Comparison of ENCODE assay signal across 1 cellular context in genomic region chrY:20559873-20560561, GRCh38.
TF ChIP-seq lines count a peak whose summit lies in the region.

No MANE protein-coding gene starts in this region.

TF ChIP-seq in GM23338, 12 proteins besides CTCF, POLR2A, EP300 and RAD21 (continued from another document):
- TF ChIP-seq, protein P1, sequence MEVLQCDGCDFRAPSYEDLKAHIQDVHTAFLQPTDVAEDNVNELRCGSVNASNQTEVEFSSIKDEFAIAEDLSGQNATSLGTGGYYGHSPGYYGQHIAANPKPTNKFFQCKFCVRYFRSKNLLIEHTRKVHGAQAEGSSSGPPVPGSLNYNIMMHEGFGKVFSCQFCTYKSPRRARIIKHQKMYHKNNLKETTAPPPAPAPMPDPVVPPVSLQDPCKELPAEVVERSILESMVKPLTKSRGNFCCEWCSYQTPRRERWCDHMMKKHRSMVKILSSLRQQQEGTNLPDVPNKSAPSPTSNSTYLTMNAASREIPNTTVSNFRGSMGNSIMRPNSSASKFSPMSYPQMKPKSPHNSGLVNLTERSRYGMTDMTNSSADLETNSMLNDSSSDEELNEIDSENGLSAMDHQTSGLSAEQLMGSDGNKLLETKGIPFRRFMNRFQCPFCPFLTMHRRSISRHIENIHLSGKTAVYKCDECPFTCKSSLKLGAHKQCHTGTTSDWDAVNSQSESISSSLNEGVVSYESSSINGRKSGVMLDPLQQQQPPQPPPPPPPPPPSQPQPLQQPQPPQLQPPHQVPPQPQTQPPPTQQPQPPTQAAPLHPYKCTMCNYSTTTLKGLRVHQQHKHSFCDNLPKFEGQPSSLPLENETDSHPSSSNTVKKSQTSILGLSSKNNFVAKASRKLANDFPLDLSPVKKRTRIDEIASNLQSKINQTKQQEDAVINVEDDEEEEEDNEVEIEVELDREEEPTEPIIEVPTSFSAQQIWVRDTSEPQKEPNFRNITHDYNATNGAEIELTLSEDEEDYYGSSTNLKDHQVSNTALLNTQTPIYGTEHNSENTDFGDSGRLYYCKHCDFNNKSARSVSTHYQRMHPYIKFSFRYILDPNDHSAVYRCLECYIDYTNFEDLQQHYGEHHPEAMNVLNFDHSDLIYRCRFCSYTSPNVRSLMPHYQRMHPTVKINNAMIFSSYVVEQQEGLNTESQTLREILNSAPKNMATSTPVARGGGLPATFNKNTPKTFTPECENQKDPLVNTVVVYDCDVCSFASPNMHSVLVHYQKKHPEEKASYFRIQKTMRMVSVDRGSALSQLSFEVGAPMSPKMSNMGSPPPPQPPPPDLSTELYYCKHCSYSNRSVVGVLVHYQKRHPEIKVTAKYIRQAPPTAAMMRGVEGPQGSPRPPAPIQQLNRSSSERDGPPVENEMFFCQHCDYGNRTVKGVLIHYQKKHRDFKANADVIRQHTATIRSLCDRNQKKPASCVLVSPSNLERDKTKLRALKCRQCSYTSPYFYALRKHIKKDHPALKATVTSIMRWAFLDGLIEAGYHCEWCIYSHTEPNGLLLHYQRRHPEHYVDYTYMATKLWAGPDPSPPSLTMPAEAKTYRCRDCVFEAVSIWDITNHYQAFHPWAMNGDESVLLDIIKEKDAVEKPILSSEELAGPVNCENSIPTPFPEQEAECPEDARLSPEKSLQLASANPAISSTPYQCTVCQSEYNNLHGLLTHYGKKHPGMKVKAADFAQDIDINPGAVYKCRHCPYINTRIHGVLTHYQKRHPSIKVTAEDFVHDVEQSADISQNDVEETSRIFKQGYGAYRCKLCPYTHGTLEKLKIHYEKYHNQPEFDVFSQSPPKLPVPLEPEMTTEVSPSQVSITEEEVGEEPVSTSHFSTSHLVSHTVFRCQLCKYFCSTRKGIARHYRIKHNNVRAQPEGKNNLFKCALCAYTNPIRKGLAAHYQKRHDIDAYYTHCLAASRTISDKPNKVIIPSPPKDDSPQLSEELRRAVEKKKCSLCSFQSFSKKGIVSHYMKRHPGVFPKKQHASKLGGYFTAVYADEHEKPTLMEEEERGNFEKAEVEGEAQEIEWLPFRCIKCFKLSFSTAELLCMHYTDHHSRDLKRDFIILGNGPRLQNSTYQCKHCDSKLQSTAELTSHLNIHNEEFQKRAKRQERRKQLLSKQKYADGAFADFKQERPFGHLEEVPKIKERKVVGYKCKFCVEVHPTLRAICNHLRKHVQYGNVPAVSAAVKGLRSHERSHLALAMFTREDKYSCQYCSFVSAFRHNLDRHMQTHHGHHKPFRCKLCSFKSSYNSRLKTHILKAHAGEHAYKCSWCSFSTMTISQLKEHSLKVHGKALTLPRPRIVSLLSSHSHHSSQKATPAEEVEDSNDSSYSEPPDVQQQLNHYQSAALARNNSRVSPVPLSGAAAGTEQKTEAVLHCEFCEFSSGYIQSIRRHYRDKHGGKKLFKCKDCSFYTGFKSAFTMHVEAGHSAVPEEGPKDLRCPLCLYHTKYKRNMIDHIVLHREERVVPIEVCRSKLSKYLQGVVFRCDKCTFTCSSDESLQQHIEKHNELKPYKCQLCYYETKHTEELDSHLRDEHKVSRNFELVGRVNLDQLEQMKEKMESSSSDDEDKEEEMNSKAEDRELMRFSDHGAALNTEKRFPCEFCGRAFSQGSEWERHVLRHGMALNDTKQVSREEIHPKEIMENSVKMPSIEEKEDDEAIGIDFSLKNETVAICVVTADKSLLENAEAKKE (CRISPR knock-in tag; IDR thresholded peaks at IDR 0.05): no peak
- no peak for TF ChIP-seq JUNB (IDR thresholded peaks at IDR 0.05; ENCODE audit: unreplicated experiment)
- TF ChIP-seq POLR2AphosphoS5 (IDR thresholded peaks at IDR 0.05; ENCODE audit: low read depth): no peak
- no peak for TF ChIP-seq EZH2 (IDR thresholded peaks at IDR 0.05; ENCODE audit: low read depth, unreplicated experiment)
- TF ChIP-seq, protein P2, sequence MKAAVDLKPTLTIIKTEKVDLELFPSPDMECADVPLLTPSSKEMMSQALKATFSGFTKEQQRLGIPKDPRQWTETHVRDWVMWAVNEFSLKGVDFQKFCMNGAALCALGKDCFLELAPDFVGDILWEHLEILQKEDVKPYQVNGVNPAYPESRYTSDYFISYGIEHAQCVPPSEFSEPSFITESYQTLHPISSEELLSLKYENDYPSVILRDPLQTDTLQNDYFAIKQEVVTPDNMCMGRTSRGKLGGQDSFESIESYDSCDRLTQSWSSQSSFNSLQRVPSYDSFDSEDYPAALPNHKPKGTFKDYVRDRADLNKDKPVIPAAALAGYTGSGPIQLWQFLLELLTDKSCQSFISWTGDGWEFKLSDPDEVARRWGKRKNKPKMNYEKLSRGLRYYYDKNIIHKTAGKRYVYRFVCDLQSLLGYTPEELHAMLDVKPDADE (IDR thresholded peaks at IDR 0.05): no peak
- no peak for TF ChIP-seq STAT1 (IDR thresholded peaks at IDR 0.05; ENCODE audit: unreplicated experiment)
- TF ChIP-seq ZNF114 (CRISPR knock-in tag; IDR thresholded peaks at IDR 0.05): no peak
- TF ChIP-seq ZNF331 (CRISPR knock-in tag; IDR thresholded peaks at IDR 0.05; ENCODE audit: low read depth): no peak
- TF ChIP-seq, protein P3, sequence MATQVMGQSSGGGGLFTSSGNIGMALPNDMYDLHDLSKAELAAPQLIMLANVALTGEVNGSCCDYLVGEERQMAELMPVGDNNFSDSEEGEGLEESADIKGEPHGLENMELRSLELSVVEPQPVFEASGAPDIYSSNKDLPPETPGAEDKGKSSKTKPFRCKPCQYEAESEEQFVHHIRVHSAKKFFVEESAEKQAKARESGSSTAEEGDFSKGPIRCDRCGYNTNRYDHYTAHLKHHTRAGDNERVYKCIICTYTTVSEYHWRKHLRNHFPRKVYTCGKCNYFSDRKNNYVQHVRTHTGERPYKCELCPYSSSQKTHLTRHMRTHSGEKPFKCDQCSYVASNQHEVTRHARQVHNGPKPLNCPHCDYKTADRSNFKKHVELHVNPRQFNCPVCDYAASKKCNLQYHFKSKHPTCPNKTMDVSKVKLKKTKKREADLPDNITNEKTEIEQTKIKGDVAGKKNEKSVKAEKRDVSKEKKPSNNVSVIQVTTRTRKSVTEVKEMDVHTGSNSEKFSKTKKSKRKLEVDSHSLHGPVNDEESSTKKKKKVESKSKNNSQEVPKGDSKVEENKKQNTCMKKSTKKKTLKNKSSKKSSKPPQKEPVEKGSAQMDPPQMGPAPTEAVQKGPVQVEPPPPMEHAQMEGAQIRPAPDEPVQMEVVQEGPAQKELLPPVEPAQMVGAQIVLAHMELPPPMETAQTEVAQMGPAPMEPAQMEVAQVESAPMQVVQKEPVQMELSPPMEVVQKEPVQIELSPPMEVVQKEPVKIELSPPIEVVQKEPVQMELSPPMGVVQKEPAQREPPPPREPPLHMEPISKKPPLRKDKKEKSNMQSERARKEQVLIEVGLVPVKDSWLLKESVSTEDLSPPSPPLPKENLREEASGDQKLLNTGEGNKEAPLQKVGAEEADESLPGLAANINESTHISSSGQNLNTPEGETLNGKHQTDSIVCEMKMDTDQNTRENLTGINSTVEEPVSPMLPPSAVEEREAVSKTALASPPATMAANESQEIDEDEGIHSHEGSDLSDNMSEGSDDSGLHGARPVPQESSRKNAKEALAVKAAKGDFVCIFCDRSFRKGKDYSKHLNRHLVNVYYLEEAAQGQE (IDR thresholded peaks at IDR 0.05; ENCODE audit: unreplicated experiment): no peak
TF ChIP-seq in GM23338: peak in this region for 0.
